8 cellular contexts compared by ENCODE assay signal in genomic region chr17:78019367-78019975, GRCh38.
DNase-seq lines count a peak whose midpoint lies in the region; ATAC-seq and TF ChIP-seq lines count a peak whose summit lies in the region.

No MANE protein-coding gene starts in this region.

- no peak for DNase-seq in CD8-positive, alpha-beta T cell
- DNase-seq in HCT116 (ENCODE audit: low read depth, low spot score) = peak; percentile 33
- peak; percentile 54 for DNase-seq in SHP77 treated with DMSO at 0.1 percent for 48 hours (lab: John Stamatoyannopoulos, UW)
- DNase-seq in fibroblast of pulmonary artery (ENCODE audit: low read depth) = peak; percentile 65
- DNase-seq in spleen = no peak
- DNase-seq in KG1 (lab: John Stamatoyannopoulos, UW) = no peak

- H3K36me3 ChIP-seq in CD8-positive, alpha-beta T cell (ENCODE audit: insufficient read depth, low read length) = no peaks in the 10 kb centered on the region
- H3K36me3 ChIP-seq in HCT116 (ENCODE audit: control insufficient read depth in 1 of 2, insufficient read depth in 2 of 2, low read length in 2 of 2) (no peaks in the 10 kb centered on the region), spleen (peaks cover 0 to 11% (median 4%) of the 10 kb centered on the region in 6 donors)

- H2AFZ ChIP-seq in HCT116 (ENCODE audit: low read depth, low read length, poor library complexity, severe bottlenecking) = no peak overlapping the region

- H3K9me3 ChIP-seq in CD8-positive, alpha-beta T cell (ENCODE audit: low read length) = no peaks in the 10 kb centered on the region
- H3K9me3 ChIP-seq in HCT116 (ENCODE audit: control insufficient read depth in 1 of 2, insufficient read depth in 1 of 2, low read depth in 1 of 2, low read length in 2 of 2) (no peaks in the 10 kb centered on the region), spleen (no peaks in the 10 kb centered on the region)

- TF ChIP-seq CTCF in CD8-positive, alpha-beta T cell (IDR thresholded peaks at IDR 0.05) = peak; percentile 64
- TF ChIP-seq CTCF in HCT116 (IDR thresholded peaks at IDR 0.05 in 2 of 3, conservative IDR thresholded peaks at IDR 0.05 in 1 of 3; ENCODE audit: borderline replicate concordance in 1 of 3, insufficient read depth in 1 of 3, low read depth in 2 of 3, low read length in 2 of 3) = peak; percentile 58 to 82 (median 65); a peak in 5 of 6 replicates
- TF ChIP-seq CTCF in fibroblast of pulmonary artery (IDR thresholded peaks at IDR 0.05; ENCODE audit: low read length, missing control alignments) = peak; percentile 59
- TF ChIP-seq CTCF in spleen (IDR thresholded peaks at IDR 0.05 in 8 of 11, conservative IDR thresholded peaks at IDR 0.05 in 3 of 11) = peak in 10 of 11 experiments; percentile 35 to 69 (median 53)

- H3K9me2 ChIP-seq in HCT116 (ENCODE audit: insufficient read depth) = no peaks in the 10 kb centered on the region

- H3K4me2 ChIP-seq in HCT116 (ENCODE audit: low read length) = no peak overlapping the region

- CTCF ChIA-PET in CD8-positive, alpha-beta T cell (lab: Charles Lee) = interaction anchor here (0.6 to 5.1 kb wide), 27 partner anchors 9 to 495 kb away, joined by 3 to 24 read pairs (median 4); no protein-coding TSS in a partner anchor
- CTCF ChIA-PET in HCT116 (lab: Charles Lee) = interaction anchor here (0.5 to 3.7 kb wide), 34 partner anchors 9 to 589 kb away, joined by 3 to 30 read pairs (median 4); no protein-coding TSS in a partner anchor

- H3K9me3 Mint-ChIP-seq in CD8-positive, alpha-beta T cell = no peaks in the 10 kb centered on the region

- H3K4me3 Mint-ChIP-seq in CD8-positive, alpha-beta T cell = no peak overlapping the region

- peak; percentile 40 for ATAC-seq in CD8-positive, alpha-beta T cell
- ATAC-seq in HCT116 = peak; percentile 71; the same call in 1 of the 2 replicates
- ATAC-seq in HG02938 (IDR thresholded peaks at IDR 0.05; ENCODE audit: unreplicated experiment) = no peak
- ATAC-seq in GM18861 (IDR thresholded peaks at IDR 0.05; ENCODE audit: unreplicated experiment) = no peak

- H3K4me1 ChIP-seq in CD8-positive, alpha-beta T cell (ENCODE audit: insufficient read depth, low read length) = peaks cover 12% of the 10 kb centered on the region
- no peaks in the 10 kb centered on the region for H3K4me1 ChIP-seq in HCT116 (ENCODE audit: control insufficient read depth in 1 of 2, insufficient read depth in 2 of 2, low read length in 2 of 2)
- peaks cover 5 to 23% (median 15%) of the 10 kb centered on the region in 6 donors for H3K4me1 ChIP-seq in spleen

- no peaks in the 10 kb centered on the region for H4K20me1 ChIP-seq in HCT116 (ENCODE audit: insufficient read depth)

- POLR2A ChIA-PET in CD8-positive, alpha-beta T cell (lab: Charles Lee) = interaction anchor here (0.6 to 1.8 kb wide), 4 partner anchors 23 to 595 kb away, joined by 3 to 6 read pairs (median 3); partner anchors contain the start of gene TNRC6C
- POLR2A ChIA-PET in HCT116 (lab: Charles Lee) = interaction anchor here (1.1 to 1.6 kb wide), 3 partner anchors 22 to 168 kb away, joined by 3 to 5 read pairs (median 4); partner anchors contain the start of genes AFMID, TK1 and TNRC6C

- H3K27me3 ChIP-seq in CD8-positive, alpha-beta T cell (ENCODE audit: insufficient read depth, low read length) = no peaks in the 10 kb centered on the region
- no peaks in the 10 kb centered on the region for H3K27me3 ChIP-seq in HCT116 (ENCODE audit: insufficient read depth, low read length)
- H3K27me3 ChIP-seq in spleen (replicated peaks in 1 of 7) = no peaks in the 10 kb centered on the region

- no peaks in the 10 kb centered on the region for H3K27me3 Mint-ChIP-seq in CD8-positive, alpha-beta T cell (ENCODE audit: low read depth)

- no TSS peak for BruUV-seq in HCT116 (replicated peaks; lab: Mats Ljungman, UMichigan)

- H3K4me1 Mint-ChIP-seq in CD8-positive, alpha-beta T cell (ENCODE audit: low read depth) = peaks cover 33% of the 10 kb centered on the region

- intact Hi-C loops in CD8-positive, alpha-beta T cell (cut with DNase I, micrococcal nuclease) = loop anchor here in 1 of 2 experiments (10.0 kb wide), 1 partner anchor 615 kb away; no protein-coding TSS in a partner anchor
- intact Hi-C loops in HCT116 (cut with micrococcal nuclease) (loop anchor here (1.0 kb wide), 1 partner anchor 115 kb away; no protein-coding TSS in a partner anchor), spleen (cut with DNase I; ENCODE audit: low total_unique reads) (no loop called here)

- RAD21 ChIA-PET in HCT116 (lab: Charles Lee; ENCODE audit: low non-redundant PET in 1 of 2, low total read pairs in 2 of 2, uncharacterized antibody in 2 of 2, unreplicated experiment in 2 of 2) = interaction anchor here (0.5 to 1.7 kb wide), 6 partner anchors 14 to 352 kb away, joined by 3 to 6 read pairs (median 4); partner anchors contain the start of gene TMC6 (in 1 of the 2)

- no peak overlapping the region for H3K9ac ChIP-seq in HCT116 (ENCODE audit: low read length)

- peak; percentile 83 for TF ChIP-seq RAD21 in HCT116 (IDR thresholded peaks at IDR 0.05; ENCODE audit: low read depth)

- H3K36me3 Mint-ChIP-seq in CD8-positive, alpha-beta T cell = peaks cover 37% of the 10 kb centered on the region

- peak overlapping the region; percentile 52 for H3K27ac Mint-ChIP-seq in CD8-positive, alpha-beta T cell

- TF ChIP-seq POLR2A in HCT116 (IDR thresholded peaks at IDR 0.05; ENCODE audit: borderline replicate concordance, extremely low read depth, insufficient read depth, insufficient read length) (no peak), spleen (IDR thresholded peaks at IDR 0.05) (no peak)

- no peak overlapping the region for H3K4me3 ChIP-seq in CD8-positive, alpha-beta T cell (ENCODE audit: low read depth, low read length)
- H3K4me3 ChIP-seq in HCT116 (replicated peaks in 1 of 2; ENCODE audit: low read depth in 1 of 2, low read length in 2 of 2) (no peak overlapping the region), fibroblast of pulmonary artery (replicated peaks; ENCODE audit: low read depth, low read length) (no peak overlapping the region), spleen (no peak overlapping the region)

- no peaks in the 10 kb centered on the region for H3K79me2 ChIP-seq in HCT116 (ENCODE audit: insufficient read depth, low read length)

- H3K27ac ChIP-seq in CD8-positive, alpha-beta T cell (ENCODE audit: low read depth, low read length) = no peak overlapping the region
- H3K27ac ChIP-seq in HCT116 (ENCODE audit: low read depth, low read length) (no peak overlapping the region), spleen (peak overlapping the region in 1 of 8 donors; percentile 17)

TF ChIP-seq in HCT116, 20 proteins besides CTCF, POLR2A, EP300 and RAD21:
- no peak for TF ChIP-seq SIN3A (IDR thresholded peaks at IDR 0.05; ENCODE audit: low read depth)
- TF ChIP-seq TCF7L2 (IDR thresholded peaks at IDR 0.05; ENCODE audit: borderline replicate concordance, extremely low read depth, insufficient read depth, insufficient read length) = no peak
- no peak for TF ChIP-seq ZNF274 (IDR thresholded peaks at IDR 0.05; ENCODE audit: low read depth, low read length)
- no peak for TF ChIP-seq ATF3 (IDR thresholded peaks at IDR 0.05)
- no peak for TF ChIP-seq EGR1 (IDR thresholded peaks at IDR 0.05; ENCODE audit: low read depth)
- TF ChIP-seq SRF (IDR thresholded peaks at IDR 0.05; ENCODE audit: low read depth) = 0 out of 2 replicates have a peak, but pooled peaks have one; percentile 19
- TF ChIP-seq POLR2AphosphoS5 (IDR thresholded peaks at IDR 0.05; ENCODE audit: low read depth, low read length) = no peak
TF ChIP-seq in HCT116: peak in this region for 1.

Comparison
In these comparisons a context has a peak if more than half of its experiments do, and no peak if none do; other contexts are left out.
1. ATAC-seq: peak in CD8-positive, alpha-beta T cell (single experiment) and HCT116 (single experiment); none in HG02938 (single experiment) and GM18861 (single experiment).
2. DNase-seq: peak in HCT116 (single experiment), SHP77 treated with DMSO at 0.1 percent for 48 hours (single experiment) and fibroblast of pulmonary artery (single experiment); none in CD8-positive, alpha-beta T cell (0 of 7), spleen (single experiment) and KG1 (single experiment).
3. Peak in every context shown above with its lines, with median percentiles within 50 percentile points of each other: CTCF ChIP-seq.